In the genomic region with DNA sequence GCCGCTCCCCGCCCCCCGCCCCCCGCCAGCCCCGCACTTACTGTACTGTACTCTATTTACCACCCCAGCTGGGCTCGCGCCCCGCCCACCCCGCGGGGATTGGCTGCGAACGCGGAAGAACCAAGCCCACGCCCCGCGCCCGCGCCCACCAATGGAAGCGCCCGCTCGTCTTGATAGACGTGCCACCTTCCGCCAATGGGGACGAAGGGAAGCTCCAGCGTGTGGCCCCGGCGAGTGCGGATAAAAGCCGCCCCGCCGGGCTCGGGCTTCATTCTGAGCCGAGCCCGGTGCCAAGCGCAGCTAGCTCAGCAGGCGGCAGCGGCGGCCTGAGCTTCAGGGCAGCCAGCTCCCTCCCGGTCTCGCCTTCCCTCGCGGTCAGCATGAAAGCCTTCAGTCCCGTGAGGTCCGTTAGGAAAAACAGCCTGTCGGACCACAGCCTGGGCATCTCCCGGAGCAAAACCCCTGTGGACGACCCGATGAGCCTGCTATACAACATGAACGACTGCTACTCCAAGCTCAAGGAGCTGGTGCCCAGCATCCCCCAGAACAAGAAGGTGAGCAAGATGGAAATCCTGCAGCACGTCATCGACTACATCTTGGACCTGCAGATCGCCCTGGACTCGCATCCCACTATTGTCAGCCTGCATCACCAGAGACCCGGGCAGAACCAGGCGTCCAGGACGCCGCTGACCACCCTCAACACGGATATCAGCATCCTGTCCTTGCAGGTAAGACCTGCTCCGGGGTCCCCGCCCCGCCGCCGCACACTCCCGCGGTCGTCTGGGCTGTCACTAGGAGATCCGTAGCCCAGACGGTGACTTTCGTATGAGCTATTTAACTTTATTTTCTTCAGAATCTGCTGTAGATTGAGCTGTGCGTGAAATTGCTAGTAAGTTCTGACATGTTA, we compare ENCODE assay signal across 8 cellular contexts. TPM values are rescaled to one million over a fixed set of nuclear protein-coding genes. Genes with fewer than 3 reads are reported as not detected.
DNase-seq lines count a peak whose midpoint lies in the region; ATAC-seq lines count a peak whose summit lies in the region.

A gene with protein sequence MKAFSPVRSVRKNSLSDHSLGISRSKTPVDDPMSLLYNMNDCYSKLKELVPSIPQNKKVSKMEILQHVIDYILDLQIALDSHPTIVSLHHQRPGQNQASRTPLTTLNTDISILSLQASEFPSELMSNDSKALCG (plus strand): TSS at position 271 of the 907 bp plus-strand sequence. CDS start 110 bp downstream, at position 381.

- DNase-seq in COR-L47 (lab: John Stamatoyannopoulos, UW) (peak; percentile 99), HT1080 (ENCODE audit: low read depth) (peak; percentile 97), NOMO-1 treated with DMSO at 0.1 percent for 48 hours (lab: John Stamatoyannopoulos, UW; ENCODE audit: unreplicated experiment) (peak; percentile 96), lung microvascular endothelial cell (ENCODE audit: low read depth in 2 of 2) (peak; percentile 99 to 100)
- DNase-seq in effector CD8-positive, alpha-beta T cell (lab: John Stamatoyannopoulos, UW): peak; percentile 97
- DNase-seq in stimulated activated CD4-positive, alpha-beta T cell treated with anti-CD3 and anti-CD28 coated beads, TNF-alpha, amount 100 ng/mL, for 4 hours (ENCODE audit: low read depth in 3 of 3): peak; percentile 94 to 97 (median 96)

- peak; percentile 52 for ATAC-seq in GM21367 (IDR thresholded peaks at IDR 0.05; ENCODE audit: unreplicated experiment)

- CTCF ChIA-PET in activated CD8-positive, alpha-beta memory T cell treated with anti-CD3 and anti-CD28 coated beads for 36 hours (lab: Charles Lee): interaction anchor here (0.6 to 2.0 kb wide), 11 partner anchors 16 to 1138 kb away, joined by 3 to 5 read pairs (median 4); no protein-coding TSS in a partner anchor

- POLR2A ChIA-PET in activated CD8-positive, alpha-beta memory T cell treated with anti-CD3 and anti-CD28 coated beads for 36 hours (lab: Charles Lee): interaction anchor here (0.5 to 5.2 kb wide), 23 partner anchors 96 to 1254 kb away, joined by 3 to 56 read pairs (median 5); no protein-coding TSS in a partner anchor

RNA-seq across cellular contexts. Expression of the gene that starts here (rescaled TPM):
- 9.7 and 21.8 TPM in 2 replicates for total RNA-seq in HT1080 (2014; rRNA removed; shearing (Covaris generic))
- 13.4 and 27.6 TPM in 2 replicates for polyA plus RNA-seq in HT1080 (2015; cell fraction: cytosol; rRNA removed)
- 10.8 and 25.1 TPM in 2 replicates for polyA plus RNA-seq in HT1080 (2015; cell fraction: nucleus; rRNA removed)
- total RNA-seq in activated CD8-positive, alpha-beta memory T cell treated with anti-CD3 and anti-CD28 coated beads for 36 hours: 100 to 1,000 TPM; 125 to 133 TPM
- total RNA-seq in lung microvascular endothelial cell: 28.1 and 141 TPM in 2 replicates

Comparison
In these comparisons a context has a peak if more than half of its experiments do, and no peak if none do; other contexts are left out.
1. Peak in every context shown above with its lines: DNase-seq and ATAC-seq.